9 cellular contexts compared by ENCODE assay signal in genomic region chr17:28347261-28347891, GRCh38. TPM values are rescaled to one million over a fixed set of nuclear protein-coding genes. Genes with fewer than 3 reads are reported as not detected.
DNase-seq lines count a peak whose midpoint lies in the region; ATAC-seq, FAIRE-seq and TF ChIP-seq lines count a peak whose summit lies in the region.
"Had no signal": no experiment of that assay in that cellular context is flagged by ENCODE, and none has a peak within 500 bp of the region (broad histone marks: within the 10 kb centered on the region; RNA-seq: fewer than 3 reads in every experiment).

No MANE protein-coding gene starts in this region.

- H3K4me3 ChIP-seq in mammary epithelial cell (replicated peaks in 1 of 3; ENCODE audit: insufficient read depth in 1 of 3, low read depth in 2 of 3, low read length in 3 of 3) (no peak overlapping the region), right lobe of liver (no peak overlapping the region)

- peak overlapping the region; percentile 59 for H3K4me2 ChIP-seq in mammary epithelial cell (ENCODE audit: insufficient read depth, low read depth, low read length)

- peaks cover 33% of the 10 kb centered on the region for H3K4me1 ChIP-seq in mammary epithelial cell (ENCODE audit: insufficient read depth, low read length)
- H3K4me1 ChIP-seq in right lobe of liver: peaks cover 3 to 62% (median 34%) of the 10 kb centered on the region in 4 donors

- ATAC-seq in right lobe of liver (peak; percentile 23 to 54 (median 51)), GM21447 (IDR thresholded peaks at IDR 0.05; ENCODE audit: unreplicated experiment) (no peak), GM21825 (IDR thresholded peaks at IDR 0.05; ENCODE audit: unreplicated experiment) (no peak)

- dilution Hi-C loops in mammary epithelial cell (cut with HindIII; ENCODE audit: low sequenced_read_pairs): no loop called here

- no peak for FAIRE-seq in HTR-8/SVneo (lab: Jason Lieb, UNC)

- H3K79me2 ChIP-seq in mammary epithelial cell (ENCODE audit: insufficient read depth, low read length): peaks cover 29% of the 10 kb centered on the region

- no peaks in the 10 kb centered on the region for H4K20me1 ChIP-seq in mammary epithelial cell (ENCODE audit: insufficient read depth, low read length)

- in situ Hi-C loops in ACHN (cut with HindIII; ENCODE audit: low pct_ligation_motif_present, low pct_unique_long_range_greater_than_20kb, low sequenced_read_pairs) (no loop called here), mammary epithelial cell (cut with MboI; ENCODE audit: low sequenced_read_pairs in 2 of 2) (loop anchor here in 1 of 2 donors (25.0 kb wide), 2 partner anchors 140 to 460 kb away; partner anchors contain the start of gene LYRM9)

- H3K27me3 ChIP-seq in mammary epithelial cell (ENCODE audit: insufficient read depth, low read length) (no peaks in the 10 kb centered on the region), right lobe of liver (no peaks in the 10 kb centered on the region)

- 25% methylated on average over 7 of the region's 8 CpGs for WGBS in mammary epithelial cell (ENCODE audit: low coverage, missing lambda C conversion rate)
- 21% methylated on average over 5 of the region's 8 CpGs for WGBS in right lobe of liver (ENCODE audit: insufficient coverage, low coverage, low lambda C conversion rate, missing lambda C conversion rate)

- H3K9ac ChIP-seq in mammary epithelial cell (ENCODE audit: insufficient read depth, low read length): no peak overlapping the region

- CTCF ChIA-PET in mammary epithelial cell (lab: Charles Lee; ENCODE audit: low non-redundant PET): interaction anchor here (0.6 to 0.9 kb wide), 3 partner anchors 12 to 126 kb away, joined by 3 to 7 read pairs (median 4); partner anchors contain the start of genes IFT20, SLC13A2 and TNFAIP1

- TF ChIP-seq CTCF in mammary epithelial cell (conservative IDR thresholded peaks at IDR 0.05 in 1 of 2, IDR thresholded peaks at IDR 0.05 in 1 of 2; ENCODE audit: extremely low read depth in 1 of 2, insufficient read depth in 1 of 2, low read depth in 1 of 2, low read length in 2 of 2): no peak
- no peak for TF ChIP-seq CTCF in right lobe of liver (IDR thresholded peaks at IDR 0.05)

- intact Hi-C loops in mammary epithelial cell (cut with micrococcal nuclease): loop anchor here (1.0 to 2.0 kb wide), 4 partner anchors 11 to 306 kb away; no protein-coding TSS in a partner anchor
- intact Hi-C loops in right lobe of liver (cut with DNase I): loop anchor here in 1 of 2 donors (10.0 kb wide), 1 partner anchor 113 kb away; no protein-coding TSS in a partner anchor

- peaks cover 55% of the 10 kb centered on the region for H3K36me3 ChIP-seq in mammary epithelial cell (ENCODE audit: insufficient read depth, low read length)
- peaks cover 8 to 74% (median 42%) of the 10 kb centered on the region in 4 donors for H3K36me3 ChIP-seq in right lobe of liver

- H3K27ac ChIP-seq in mammary epithelial cell (ENCODE audit: insufficient read depth, low read depth, low read length) (peak overlapping the region; percentile 50), right lobe of liver (peak overlapping the region; percentile 72 to 89 (median 86))

- DNase-seq in ACHN (peak; percentile 98), HTR-8/SVneo (ENCODE audit: insufficient read length, low spot score) (peak; percentile 71), mammary epithelial cell (peak; percentile 90), right lobe of liver (peak in 2 of 3 donors; percentile 85 to 88), NCI-H446 (lab: John Stamatoyannopoulos, UW) (no peak)
- DNase-seq in activated CD8-positive, alpha-beta memory T cell treated with anti-CD3 and anti-CD28 coated beads for 24 hours: no peak
- DNase-seq: COR-L47 had no signal

- TSS peak; percentile 8 for BruUV-seq in mammary epithelial cell (replicated peaks; lab: Mats Ljungman, UMichigan)

- H2AFZ ChIP-seq in mammary epithelial cell (ENCODE audit: low read depth, low read length): peak overlapping the region; percentile 23

- H3K9me3 ChIP-seq in mammary epithelial cell (replicated peaks; ENCODE audit: insufficient read depth, low read length): no peaks in the 10 kb centered on the region
- no peaks in the 10 kb centered on the region for H3K9me3 ChIP-seq in right lobe of liver

- no peak for TF ChIP-seq POLR2A in right lobe of liver (IDR thresholded peaks at IDR 0.05)

RNA-seq across cellular contexts. Expression of gene POLDIP2, which starts 10.0 kb away (rescaled TPM):
- 10 to 100 TPM; 76.3 to 80.5 TPM for total RNA-seq in mammary epithelial cell
- 99.9 TPM for polyA plus RNA-seq in mammary epithelial cell
- polyA minus RNA-seq in mammary epithelial cell: 71.4 TPM
- 100 to 1,000 TPM in 5 of 6 experiments, 10 to 100 TPM in 1; 92.5 to 156 (median 130) TPM for total RNA-seq in right lobe of liver

RNA-seq across cellular contexts. Expression of gene TNFAIP1, which starts 11.8 kb away (rescaled TPM):
- total RNA-seq in mammary epithelial cell (100 to 1,000 TPM; 103 to 108 TPM), right lobe of liver (10 to 100 TPM; 32.3 to 87.6 (median 38.2) TPM)
- polyA plus RNA-seq in mammary epithelial cell: 82.2 TPM
- polyA minus RNA-seq in mammary epithelial cell: 215 TPM

RNA-seq across cellular contexts. Expression of gene IFT20, which starts 12.1 kb away (rescaled TPM):
- total RNA-seq in mammary epithelial cell (10 to 100 TPM; 22.0 to 26.1 TPM), right lobe of liver (10 to 100 TPM; 20.6 to 29.6 (median 26.1) TPM)
- polyA plus RNA-seq in mammary epithelial cell: 15.6 TPM
- polyA minus RNA-seq in mammary epithelial cell: not detected

RNA-seq across cellular contexts. Expression of gene SEBOX, which starts 17.6 kb away (rescaled TPM):
- not detected for total RNA-seq in mammary epithelial cell
- not detected for polyA plus RNA-seq in mammary epithelial cell
- not detected for polyA minus RNA-seq in mammary epithelial cell
- total RNA-seq in right lobe of liver: not detected

RNA-seq across cellular contexts. Expression of gene VTN, which starts 22.7 kb away (rescaled TPM):
- not detected for total RNA-seq in mammary epithelial cell
- not detected for polyA plus RNA-seq in mammary epithelial cell
- polyA minus RNA-seq in mammary epithelial cell: not detected
- total RNA-seq in right lobe of liver: 1,000 to 10,000 TPM; 2,747 to 3,771 (median 3,031) TPM

Comparison
In these comparisons a context has a peak if more than half of its experiments do, and no peak if none do; other contexts are left out.
1. DNase-seq: peak in ACHN (single experiment), HTR-8/SVneo (single experiment), mammary epithelial cell (single experiment) and right lobe of liver (2 of 3); none in NCI-H446 (0 of 2) and activated CD8-positive, alpha-beta memory T cell treated with anti-CD3 and anti-CD28 coated beads for 24 hours (single experiment).
2. ATAC-seq: peak in right lobe of liver (4 of 4); none in GM21447 (single experiment) and GM21825 (single experiment).